In the genomic region with DNA sequence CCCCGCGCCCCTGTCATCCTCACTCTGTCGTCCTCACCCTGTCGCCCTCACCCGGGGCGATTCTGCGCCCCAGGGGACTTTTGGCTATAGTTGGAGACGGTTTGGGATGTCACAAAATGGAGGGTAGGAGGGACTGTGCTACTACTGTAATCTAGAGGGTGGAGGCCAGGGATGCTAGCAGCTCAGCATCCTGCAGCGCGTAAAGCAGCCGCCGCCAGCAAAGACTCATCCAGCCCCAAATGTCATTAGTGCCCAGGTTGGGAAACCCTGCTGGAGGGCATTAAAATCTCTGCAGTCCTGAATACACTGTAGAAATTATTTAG, we compare ENCODE assay signal across 8 cellular contexts. TPM values are rescaled to one million over a fixed set of nuclear protein-coding genes. Genes with fewer than 3 reads are reported as not detected.
DNase-seq lines count a peak whose midpoint lies in the region; ATAC-seq and TF ChIP-seq lines count a peak whose summit lies in the region.

No MANE protein-coding gene starts in this region.

- H3K27ac ChIP-seq in substantia nigra (ENCODE audit: low read depth, low read length, poor library complexity, severe bottlenecking) = peak overlapping the region; percentile 87

- peak overlapping the region; percentile 96 for H3K4me3 Mint-ChIP-seq in HFFc6
- peak overlapping the region; percentile 97 for H3K4me3 Mint-ChIP-seq in activated naive CD8-positive, alpha-beta T cell treated with anti-CD3 and anti-CD28 coated beads, Interleukin-2, amount 10 ng/mL, durations not matched to agents 7 days and 5 days

- H3K9me3 Mint-ChIP-seq in HFFc6 = peaks cover 12% of the 10 kb centered on the region
- H3K9me3 Mint-ChIP-seq in activated naive CD8-positive, alpha-beta T cell treated with anti-CD3 and anti-CD28 coated beads, Interleukin-2, amount 10 ng/mL, durations not matched to agents 7 days and 5 days = peaks cover 9% of the 10 kb centered on the region

- H3K27me3 Mint-ChIP-seq in HFFc6 (ENCODE audit: insufficient read depth) = peaks cover 4% of the 10 kb centered on the region
- H3K27me3 Mint-ChIP-seq in activated naive CD8-positive, alpha-beta T cell treated with anti-CD3 and anti-CD28 coated beads, Interleukin-2, amount 10 ng/mL, durations not matched to agents 7 days and 5 days = no peaks in the 10 kb centered on the region

- TF ChIP-seq CTCF in HFFc6 (IDR thresholded peaks at IDR 0.05) = no peak

- ATAC-seq in activated naive CD8-positive, alpha-beta T cell treated with anti-CD3 and anti-CD28 coated beads, Interleukin-2, amount 10 ng/mL, durations not matched to agents 7 days and 5 days (ENCODE audit: low read depth) = peak; percentile 34
- ATAC-seq in HG03280 (IDR thresholded peaks at IDR 0.05; ENCODE audit: unreplicated experiment) = no peak

- POLR2A ChIA-PET in activated naive CD8-positive, alpha-beta T cell treated with anti-CD3 and anti-CD28 coated beads, Interleukin-2, amount 10 ng/mL, durations not matched to agents 7 days and 5 days (lab: Charles Lee) = interaction anchor here (0.6 to 2.1 kb wide), 9 partner anchors 9 to 452 kb away, joined by 4 to 47 read pairs (median 7); partner anchors contain the start of genes ARHGEF18, MCOLN1 and VAV1

- peaks cover 22% of the 10 kb centered on the region for H3K36me3 Mint-ChIP-seq in HFFc6 (ENCODE audit: low read depth)
- peaks cover 37% of the 10 kb centered on the region for H3K36me3 Mint-ChIP-seq in activated naive CD8-positive, alpha-beta T cell treated with anti-CD3 and anti-CD28 coated beads, Interleukin-2, amount 10 ng/mL, durations not matched to agents 7 days and 5 days

- peaks cover 20% of the 10 kb centered on the region for H3K4me1 Mint-ChIP-seq in HFFc6 (ENCODE audit: low read depth)
- H3K4me1 Mint-ChIP-seq in activated naive CD8-positive, alpha-beta T cell treated with anti-CD3 and anti-CD28 coated beads, Interleukin-2, amount 10 ng/mL, durations not matched to agents 7 days and 5 days = peaks cover 6% of the 10 kb centered on the region

- H3K27ac Mint-ChIP-seq in HFFc6 = peak overlapping the region; percentile 92
- peak overlapping the region; percentile 87 for H3K27ac Mint-ChIP-seq in activated naive CD8-positive, alpha-beta T cell treated with anti-CD3 and anti-CD28 coated beads, Interleukin-2, amount 10 ng/mL, durations not matched to agents 7 days and 5 days

- DNase-seq in Ammon's horn (ENCODE audit: low spot score) (peak; percentile 8), HFFc6 (peak; percentile 4), iris pigment epithelial cell (ENCODE audit: low read depth) (peak; percentile 12), substantia nigra (lab: John Stamatoyannopoulos, UW) (peak in 2 of 49 donors; percentile 16 to 35), DMS79 (lab: John Stamatoyannopoulos, UW) (no peak), COLO668 (lab: John Stamatoyannopoulos, UW; ENCODE audit: unreplicated experiment) (no peak)
- no peak for DNase-seq in activated naive CD8-positive, alpha-beta T cell treated with anti-CD3 and anti-CD28 coated beads, Interleukin-2, amount 10 ng/mL, durations not matched to agents 7 days and 5 days

RNA-seq across cellular contexts. Expression of gene ZNF557, which starts 0.4 kb away (rescaled TPM):
- 1 to 10 TPM; 7.8 to 9.3 (median 8.7) TPM for total RNA-seq in HFFc6 (2021; fragmentation: NEBNext Ultra II Directional; extraction: Animal tissue kit (Norgen Biotek cat#: 25700))
- 10 to 100 TPM; 20.9 to 21.1 TPM for total RNA-seq in activated naive CD8-positive, alpha-beta T cell treated with anti-CD3 and anti-CD28 coated beads, Interleukin-2, amount 10 ng/mL, durations not matched to agents 7 days and 5 days

RNA-seq across cellular contexts. Expression of gene MBD3L3, which starts 11.4 kb away (rescaled TPM):
- total RNA-seq in HFFc6 (2021; fragmentation: NEBNext Ultra II Directional; extraction: Animal tissue kit (Norgen Biotek cat#: 25700)) = not detected
- not detected for total RNA-seq in activated naive CD8-positive, alpha-beta T cell treated with anti-CD3 and anti-CD28 coated beads, Interleukin-2, amount 10 ng/mL, durations not matched to agents 7 days and 5 days

RNA-seq across cellular contexts. Expression of gene MBD3L2, which starts 20.7 kb away (rescaled TPM):
- not detected for total RNA-seq in HFFc6 (2021; fragmentation: NEBNext Ultra II Directional; extraction: Animal tissue kit (Norgen Biotek cat#: 25700))
- total RNA-seq in activated naive CD8-positive, alpha-beta T cell treated with anti-CD3 and anti-CD28 coated beads, Interleukin-2, amount 10 ng/mL, durations not matched to agents 7 days and 5 days = not detected

RNA-seq across cellular contexts. Expression of gene MBD3L4, which starts 29.9 kb away (rescaled TPM):
- total RNA-seq in HFFc6 (2021; fragmentation: NEBNext Ultra II Directional; extraction: Animal tissue kit (Norgen Biotek cat#: 25700)) = not detected
- not detected for total RNA-seq in activated naive CD8-positive, alpha-beta T cell treated with anti-CD3 and anti-CD28 coated beads, Interleukin-2, amount 10 ng/mL, durations not matched to agents 7 days and 5 days

RNA-seq across cellular contexts. Expression of gene MBD3L5, which starts 39.5 kb away (rescaled TPM):
- total RNA-seq in HFFc6 (2021; fragmentation: NEBNext Ultra II Directional; extraction: Animal tissue kit (Norgen Biotek cat#: 25700)) = not detected
- total RNA-seq in activated naive CD8-positive, alpha-beta T cell treated with anti-CD3 and anti-CD28 coated beads, Interleukin-2, amount 10 ng/mL, durations not matched to agents 7 days and 5 days = not detected

Comparison
In these comparisons a context has a peak if more than half of its experiments do, and no peak if none do; other contexts are left out.
1. DNase-seq: peak in Ammon's horn (single experiment), HFFc6 (single experiment) and iris pigment epithelial cell (single experiment); none in activated naive CD8-positive, alpha-beta T cell treated with anti-CD3 and anti-CD28 coated beads, Interleukin-2, amount 10 ng/mL, durations not matched to agents 7 days and 5 days (single experiment), DMS79 (single experiment) and COLO668 (single experiment).